ENCODE assay signal across 27 cellular contexts in genomic region chr1:186843261-186843660, GRCh38.
"Had no signal": no experiment of that assay in that cellular context is flagged by ENCODE, and none has a peak within 500 bp of the region (broad histone marks: within the 10 kb centered on the region; RNA-seq: fewer than 3 reads in every experiment).

No MANE protein-coding gene starts in this region.

- H3K4me3 ChIP-seq: ascending aorta, body of pancreas, Peyer's patch, SJSA1 had no signal

- H3K9me3 ChIP-seq: ascending aorta, body of pancreas, Peyer's patch, SJSA1 had no signal

- H3K4me1 ChIP-seq: ascending aorta, SJSA1 had no signal

- H3K36me3 ChIP-seq: ascending aorta, Peyer's patch, SJSA1 had no signal

- DNase-seq: activated CD4-positive, alpha-beta T cell treated with anti-CD3 and anti-CD28 coated beads for 48 hours; activated CD4-positive, alpha-beta T cell treated with anti-CD3 and anti-CD28 coated beads, Interleukin-2, amount 50 U/mL, for 4 hours; activated CD4-positive, CD25-positive, alpha-beta regulatory T cell treated with anti-CD3 and anti-CD28 coated beads, Interleukin-2, amount 50 U/mL, for 72 hours; activated CD8-positive, alpha-beta memory T cell treated with anti-CD3 and anti-CD28 coated beads, Interleukin-2, amount 10 ng/mL, durations not matched to agents 7 days and 5 days; activated CD8-positive, alpha-beta T cell treated with anti-CD3 and anti-CD28 coated beads, Interleukin-2, amount 10 ng/mL, durations not matched to agents 7 days and 5 days; activated effector memory CD4-positive, alpha-beta T cell treated with Interleukin-2 at 50 U/mL for 16 hours; activated naive CD4-positive, alpha-beta T cell treated with Interleukin-2 at 50 U/mL for 16 hours; activated naive CD8-positive, alpha-beta T cell treated with anti-CD3 and anti-CD28 coated beads, Interleukin-2, amount 50 U/mL, for 24 hours; activated T-cell treated with anti-CD3 and anti-CD28 coated beads, Interleukin-2, amount 50 U/mL, for 24 hours; amniotic stem cell; body of pancreas; central memory CD4-positive, alpha-beta T cell; cortex of kidney; NCI-H1092 treated with DMSO at 0.1 percent for 48 hours; NCI-H1436; NCI-H1694 treated with DMSO at 0.1 percent for 48 hours; NCI-H2029 treated with DMSO at 0.1 percent for 48 hours; NCI-H510A treated with DMSO at 0.1 percent for 48 hours; NCI-H774; NK-92 treated with Interleukin-12 subunit alpha and Interleukin-12 subunit beta, amount 100 ng/mL, for 24 hours; OCI-M1; Peyer's patch; SHP77 had no signal

- ATAC-seq: activated CD8-positive, alpha-beta memory T cell treated with anti-CD3 and anti-CD28 coated beads, Interleukin-2, amount 10 ng/mL, durations not matched to agents 7 days and 5 days; activated CD8-positive, alpha-beta T cell treated with anti-CD3 and anti-CD28 coated beads, Interleukin-2, amount 10 ng/mL, durations not matched to agents 7 days and 5 days; activated naive CD4-positive, alpha-beta T cell treated with anti-CD3 and anti-CD28 coated beads, Interleukin-2, amount 50 U/mL, for 72 hours; activated naive CD8-positive, alpha-beta T cell treated with anti-CD3 and anti-CD28 coated beads, Interleukin-2, amount 50 U/mL, for 24 hours; body of pancreas; WTC11 had no signal

- H3K27me3 ChIP-seq: ascending aorta, body of pancreas, Peyer's patch, SJSA1 had no signal
